Comparison of ENCODE assay signal across 8 cellular contexts in the genomic region with DNA sequence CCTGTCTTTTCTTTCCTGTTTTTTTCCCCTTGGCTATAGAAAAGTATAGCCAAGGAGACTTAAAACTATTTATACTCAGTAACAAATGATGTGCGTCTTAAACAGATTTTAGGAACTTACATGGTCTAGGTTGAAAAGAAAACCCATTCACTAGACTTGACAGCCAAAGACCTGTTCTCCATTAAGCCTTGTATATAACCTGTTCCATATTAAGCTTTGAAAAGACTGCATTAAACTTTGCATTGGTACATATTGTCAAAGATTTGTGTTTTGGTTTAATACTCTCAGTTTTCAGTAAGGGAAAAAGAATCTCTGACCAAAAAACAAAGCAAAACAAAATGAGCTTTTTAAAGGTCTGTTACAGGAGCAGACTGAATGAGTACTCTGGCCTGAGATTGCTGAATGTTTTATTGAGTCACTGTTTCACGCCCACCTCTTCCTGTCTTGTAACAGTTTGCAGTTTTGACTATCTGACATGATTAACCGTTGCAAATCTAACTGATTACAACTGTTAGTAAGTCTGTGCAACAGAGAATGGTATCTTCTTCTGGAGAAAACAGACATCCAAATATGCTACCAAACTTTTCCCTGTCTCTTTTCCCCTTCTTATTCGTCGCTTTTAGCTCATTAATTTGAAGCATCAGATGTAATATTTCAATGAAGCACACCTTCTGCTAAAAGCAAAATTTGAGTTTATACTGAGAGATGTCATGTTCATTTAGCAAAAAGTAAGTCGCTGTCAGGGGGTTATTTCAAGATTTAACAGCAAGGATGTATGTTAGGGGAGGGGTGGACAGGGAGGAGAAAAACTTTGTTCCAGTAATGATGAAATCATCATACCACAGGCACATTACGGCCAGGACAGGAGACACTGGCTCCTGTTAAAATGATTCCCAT. TPM values are rescaled to one million over a fixed set of nuclear protein-coding genes. Genes with fewer than 3 reads are reported as not detected.
DNase-seq lines count a peak whose midpoint lies in the region; ATAC-seq and TF ChIP-seq lines count a peak whose summit lies in the region.

No MANE protein-coding gene starts in this region.

- no peak overlapping the region for H3K27ac ChIP-seq in IMR-90 (ENCODE audit: insufficient read depth, low read length)
- no peak overlapping the region for H3K27ac ChIP-seq in mesendoderm (ENCODE audit: low read depth, low read length)
- peak overlapping the region in 2 of 4 donors; percentile 44 to 67 for H3K27ac ChIP-seq in sigmoid colon

- peak overlapping the region; percentile 61; the same call in 1 of the 2 replicates for H3K14ac ChIP-seq in IMR-90 (replicated peaks; ENCODE audit: low read depth, low read length)

- intact Hi-C loops in IMR-90 (cut with micrococcal nuclease), result loop anchor here (5.0 kb wide), 1 partner anchor 276 kb away; no protein-coding TSS in a partner anchor
- intact Hi-C loops in sigmoid colon (cut with DNase I), result loop anchor here (5.0 kb wide), 1 partner anchor 156 kb away; no protein-coding TSS in a partner anchor

- no peaks in the 10 kb centered on the region for H3K36me3 ChIP-seq in IMR-90 (ENCODE audit: control insufficient read depth, insufficient read depth, low read length)
- no peaks in the 10 kb centered on the region for H3K36me3 ChIP-seq in mesendoderm (ENCODE audit: control insufficient read depth, insufficient read depth, low read length)
- H3K36me3 ChIP-seq in sigmoid colon, result no peaks in the 10 kb centered on the region

- H3K4me3 ChIP-seq in IMR-90 (ENCODE audit: insufficient read depth, low read depth, low read length), result no peak overlapping the region
- no peak overlapping the region for H3K4me3 ChIP-seq in mesendoderm (ENCODE audit: low read length)
- no peak overlapping the region for H3K4me3 ChIP-seq in sigmoid colon

- CTCF ChIA-PET in IMR-90 (lab: Yijun Ruan, JAX), result interaction anchor here (1.2 to 1.6 kb wide), 2 partner anchors 292 to 806 kb away, joined by 3 to 4 read pairs; no protein-coding TSS in a partner anchor

- BruUV-seq in IMR-90 (replicated peaks; lab: Mats Ljungman, UMichigan), result no TSS peak

- H3K79me1 ChIP-seq in IMR-90 (ENCODE audit: low read depth in 1 of 2, low read length in 2 of 2), result peaks cover 9 to 34% of the 10 kb centered on the region in 2 experiments; a peak in 3 of 4 replicates
- no peaks in the 10 kb centered on the region for H3K79me1 ChIP-seq in mesendoderm (ENCODE audit: low read length)

- H3K4me1 ChIP-seq in IMR-90 (ENCODE audit: control insufficient read depth, insufficient read depth, low read length), result peaks cover 16% of the 10 kb centered on the region
- no peaks in the 10 kb centered on the region for H3K4me1 ChIP-seq in mesendoderm (ENCODE audit: control insufficient read depth, low read depth, low read length)
- peaks cover 0 to 28% (median 11%) of the 10 kb centered on the region in 4 donors for H3K4me1 ChIP-seq in sigmoid colon

- peak overlapping the region; percentile 74; the same call in 1 of the 2 replicates for H3K4me2 ChIP-seq in IMR-90 (ENCODE audit: low read depth, low read length)
- H3K4me2 ChIP-seq in mesendoderm (ENCODE audit: low read length), result no peak overlapping the region

- H2BK15ac ChIP-seq in IMR-90 (ENCODE audit: low read depth, low read length) (peak overlapping the region; percentile 86; the same call in 1 of the 3 replicates), mesendoderm (replicated peaks; ENCODE audit: low read depth) (no peak overlapping the region)

- TF ChIP-seq CTCF in IMR-90 (conservative IDR thresholded peaks at IDR 0.05; ENCODE audit: low read depth, low read length) (no peak), sigmoid colon (IDR thresholded peaks at IDR 0.05) (no peak)

- POLR2A ChIA-PET in IMR-90 (lab: Charles Lee; ENCODE audit: unreplicated experiment), result interaction anchor here (0.9 kb wide), 2 partner anchors 9 to 13 kb away, joined by 3 read pairs; no protein-coding TSS in a partner anchor

- H4K91ac ChIP-seq in IMR-90 (ENCODE audit: insufficient read depth, low read depth, low read length), result peak overlapping the region; percentile 27

- H2BK120ac ChIP-seq in IMR-90 (ENCODE audit: low read depth, low read length) (peak overlapping the region; percentile 80), mesendoderm (ENCODE audit: low read depth, low read length) (no peak overlapping the region)

- H3K9ac ChIP-seq in IMR-90 (ENCODE audit: low read depth, low read length) (no peak overlapping the region; the same call in 1 of the 2 replicates), mesendoderm (ENCODE audit: low read length) (no peak overlapping the region)

- no peaks in the 10 kb centered on the region for H3K27me3 ChIP-seq in IMR-90 (ENCODE audit: control insufficient read depth, insufficient read depth, low read length)
- H3K27me3 ChIP-seq in mesendoderm (ENCODE audit: insufficient read depth, low read length, poor library complexity), result no peaks in the 10 kb centered on the region
- no peaks in the 10 kb centered on the region for H3K27me3 ChIP-seq in sigmoid colon

- H3K9me3 ChIP-seq in IMR-90 (ENCODE audit: control insufficient read depth, insufficient read depth, low read length), result no peaks in the 10 kb centered on the region
- no peaks in the 10 kb centered on the region for H3K9me3 ChIP-seq in sigmoid colon

- H2AK5ac ChIP-seq in IMR-90 (ENCODE audit: low read depth, low read length), result 0 out of 2 replicates have a peak overlapping the region, but pooled peaks have one; percentile 9
- H2AK5ac ChIP-seq in mesendoderm (ENCODE audit: low read length), result no peak overlapping the region

- in situ Hi-C loops in IMR-90 (cut with MboI; ENCODE audit: low sequenced_read_pairs), result no loop called here

- peak overlapping the region; percentile 54 for H3K4me3 Mint-ChIP-seq in activated naive CD8-positive, alpha-beta T cell treated with anti-CD3 and anti-CD28 coated beads for 36 hours

- H3K9me3 Mint-ChIP-seq in activated naive CD8-positive, alpha-beta T cell treated with anti-CD3 and anti-CD28 coated beads for 36 hours, result no peaks in the 10 kb centered on the region

- ATAC-seq in IMR-90 (ENCODE audit: low read depth) (peak; percentile 74), GM21423 (IDR thresholded peaks at IDR 0.05; ENCODE audit: unreplicated experiment) (no peak), GM19452 (IDR thresholded peaks at IDR 0.05; ENCODE audit: unreplicated experiment) (no peak)

- peaks cover 12% of the 10 kb centered on the region for H3K9me1 ChIP-seq in IMR-90 (ENCODE audit: insufficient read depth, low read length)

- H3K23ac ChIP-seq in IMR-90 (ENCODE audit: low read depth, low read length) (peak overlapping the region; percentile 96; the same call in 1 of the 2 replicates), mesendoderm (ENCODE audit: low read length) (no peak overlapping the region)

- H4K8ac ChIP-seq in IMR-90 (ENCODE audit: low read depth in 2 of 2, low read length in 2 of 2) (peak overlapping the region in 1 of 2 experiments; percentile 78; a peak in 2 of 4 replicates), mesendoderm (ENCODE audit: low read depth, low read length) (no peak overlapping the region)

- H2AK9ac ChIP-seq in IMR-90 (replicated peaks; ENCODE audit: low read depth, low read length, poor library complexity), result no peak overlapping the region

- no peak for TF ChIP-seq POLR2A in IMR-90 (IDR thresholded peaks at IDR 0.05; ENCODE audit: low read depth, low read length)
- TF ChIP-seq POLR2A in sigmoid colon (IDR thresholded peaks at IDR 0.05), result no peak

- H2BK5ac ChIP-seq in IMR-90 (ENCODE audit: low read depth, low read length, poor library complexity, severe bottlenecking), result peak overlapping the region; percentile 98
- no peak overlapping the region for H2BK5ac ChIP-seq in mesendoderm (ENCODE audit: low read length)

- peak overlapping the region; percentile 93; the same call in 1 of the 2 replicates for H3K18ac ChIP-seq in IMR-90 (ENCODE audit: low read depth, low read length)
- H3K18ac ChIP-seq in mesendoderm (ENCODE audit: low read length), result peak overlapping the region; percentile 51

- no CpG with 5 or more reads among the region's 7 CpGs for WGBS in IMR-90 (ENCODE audit: extremely low coverage in 2 of 2, insufficient read length in 1 of 2), 2 experiments
- no CpG with 5 or more reads among the region's 7 CpGs for WGBS in mesendoderm (ENCODE audit: extremely low coverage, insufficient coverage, low lambda C conversion rate)
- 45 to 52% methylated on average over 7 of the region's 7 CpGs for WGBS in sigmoid colon, 2 donors

- peaks cover 28% of the 10 kb centered on the region for H3K36me3 Mint-ChIP-seq in activated naive CD8-positive, alpha-beta T cell treated with anti-CD3 and anti-CD28 coated beads for 36 hours

- no peaks in the 10 kb centered on the region for H3K27me3 Mint-ChIP-seq in activated naive CD8-positive, alpha-beta T cell treated with anti-CD3 and anti-CD28 coated beads for 36 hours

- H3K56ac ChIP-seq in IMR-90 (ENCODE audit: extremely low read depth, insufficient read depth, low read length) (peak overlapping the region; percentile 65), mesendoderm (ENCODE audit: low read length) (no peak overlapping the region)

- peak overlapping the region; percentile 87 for H3K27ac Mint-ChIP-seq in activated naive CD8-positive, alpha-beta T cell treated with anti-CD3 and anti-CD28 coated beads for 36 hours

- DNase-seq in ELR (ENCODE audit: low read depth) (peak; percentile 89), IMR-90 (peak; percentile 89), mesendoderm (peak; percentile 41), sigmoid colon (no peak), iPS-NIHi7 (ENCODE audit: extremely low spot score) (no peak)
- no peak for DNase-seq in activated naive CD8-positive, alpha-beta T cell treated with anti-CD3 and anti-CD28 coated beads for 36 hours

- H4K5ac ChIP-seq in IMR-90 (ENCODE audit: low read depth, low read length) (peak overlapping the region; percentile 64; the same call in 1 of the 2 replicates), mesendoderm (ENCODE audit: low read length) (no peak overlapping the region)

- H3K79me2 ChIP-seq in mesendoderm (ENCODE audit: control insufficient read depth, insufficient read depth, low read length), result no peaks in the 10 kb centered on the region

- H4K20me1 ChIP-seq in IMR-90 (ENCODE audit: insufficient read depth, low read length), result no peaks in the 10 kb centered on the region

- TF ChIP-seq EP300 in sigmoid colon (IDR thresholded peaks at IDR 0.05), result no peak

- peak overlapping the region; percentile 76 for H3K4ac ChIP-seq in IMR-90 (ENCODE audit: low read depth, low read length)
- H3K4ac ChIP-seq in mesendoderm (ENCODE audit: low read depth, low read length), result no peak overlapping the region

- no peak; the same call in 1 of the 2 replicates for TF ChIP-seq RAD21 in IMR-90 (IDR thresholded peaks at IDR 0.05; ENCODE audit: low read length)

- peak overlapping the region; percentile 88 for H2BK20ac ChIP-seq in IMR-90 (ENCODE audit: low read depth, low read length)

- H2AFZ ChIP-seq in IMR-90 (replicated peaks; ENCODE audit: low read length, poor library complexity), result no peak overlapping the region

- H3K4me1 Mint-ChIP-seq in activated naive CD8-positive, alpha-beta T cell treated with anti-CD3 and anti-CD28 coated beads for 36 hours, result peaks cover 57% of the 10 kb centered on the region

- dilution Hi-C loops in IMR-90 (cut with HindIII; ENCODE audit: low sequenced_read_pairs, unreplicated experiment), result no loop called here

RNA-seq across cellular contexts. Expression of a gene that starts 59.1 kb away (rescaled TPM):
- total RNA-seq in IMR-90 (2012; rRNA removed) (4.2 and 5.0 TPM in 2 replicates), sigmoid colon (10 to 100 TPM; 10.6 to 18.2 (median 13.0) TPM)
- polyA plus RNA-seq in IMR-90 (2012; rRNA removed) (4.5 and 5.4 TPM in 2 replicates), sigmoid colon (1 to 10 TPM; 1.6 to 7.8 (median 3.5) TPM)
- polyA plus RNA-seq in IMR-90 (2012; cell fraction: cytosol; rRNA removed), result 4.2 and 5.0 TPM in 2 replicates
- polyA plus RNA-seq in IMR-90 (2012; cell fraction: nucleus; rRNA removed; ENCODE audit: low replicate concordance), result 3.2 and 12.9 TPM in 2 replicates
- total RNA-seq in activated naive CD8-positive, alpha-beta T cell treated with anti-CD3 and anti-CD28 coated beads for 36 hours, result 10 to 100 TPM; 13.6 to 14.4 TPM
- 18.2 TPM for polyA plus RNA-seq in mesendoderm (2013, experiment 1 of 2)
- polyA plus RNA-seq in mesendoderm (2013, experiment 2 of 2), result 20.2 TPM

Comparison
In these comparisons a context has a peak if more than half of its experiments do, and no peak if none do; other contexts are left out.
1. DNase-seq: peak in ELR (single experiment), IMR-90 (single experiment) and mesendoderm (single experiment); none in activated naive CD8-positive, alpha-beta T cell treated with anti-CD3 and anti-CD28 coated beads for 36 hours (single experiment), sigmoid colon (single experiment) and iPS-NIHi7 (single experiment).